Comparison of ENCODE assay signal across 21 cellular contexts in genomic region chr3:114509756-114510155, GRCh38.
"Had no signal": no experiment of that assay in that cellular context is flagged by ENCODE, and none has a peak within 500 bp of the region (broad histone marks: within the 10 kb centered on the region; RNA-seq: fewer than 3 reads in every experiment).

No MANE protein-coding gene starts in this region.

- DNase-seq: colonic mucosa; effector CD8-positive, alpha-beta T cell; foreskin keratinocyte; hypothalamus; kidney; midbrain; naive thymus-derived CD4-positive, alpha-beta T cell; stimulated activated CD4-positive, alpha-beta T cell treated with anti-CD3 and anti-CD28 coated beads, Interleukin-12 subunit alpha, Interleukin-12 subunit beta, amount 100 ng/mL, for 4 hours; stimulated activated CD4-positive, alpha-beta T cell treated with anti-CD3 and anti-CD28 coated beads, Interleukin-1b, Interleukin-23, amount 100 ng/mL, for 48 hours; stimulated activated CD4-positive, alpha-beta T cell treated with anti-CD3 and anti-CD28 coated beads, Interleukin-4, amount 100 ng/mL, for 1 hour; stimulated activated CD8-positive, alpha-beta memory T cell treated with anti-CD3 and anti-CD28 coated beads, Interleukin-4, amount 100 ng/mL, for 48 hours; stimulated activated naive CD4-positive, alpha-beta T cell; stimulated activated naive CD8-positive, alpha-beta T cell treated with anti-CD3 and anti-CD28 coated beads, Interleukin-15, amount 100 ng/mL, for 72 hours; transverse colon had no signal

- H3K4me2 ChIP-seq: neural progenitor cell, smooth muscle cell had no signal

- H2AFZ ChIP-seq: neural progenitor cell, parathyroid adenoma had no signal

- H3K79me2 ChIP-seq: parathyroid adenoma had no signal

- H3K36me3 ChIP-seq: colonic mucosa, esophagus muscularis mucosa, neural progenitor cell, right atrium auricular region, suprapubic skin, transverse colon had no signal

- ATAC-seq: foreskin keratinocyte; naive thymus-derived CD4-positive, alpha-beta T cell; stimulated activated naive CD8-positive, alpha-beta T cell treated with anti-CD3 and anti-CD28 coated beads, Interleukin-15, amount 100 ng/mL, for 72 hours had no signal

- H3K4me1 ChIP-seq: colonic mucosa, foreskin keratinocyte, neural progenitor cell, parathyroid adenoma, suprapubic skin, transverse colon had no signal

- H3K9ac ChIP-seq: neural progenitor cell, parathyroid adenoma had no signal

- H3K9me3 ChIP-seq: colonic mucosa, esophagus muscularis mucosa, right atrium auricular region, suprapubic skin, transverse colon had no signal

- H3K4me3 ChIP-seq: colonic mucosa, esophagus muscularis mucosa, lung, neural progenitor cell, right atrium auricular region, smooth muscle cell, suprapubic skin, transverse colon had no signal

- H3K27ac ChIP-seq: colonic mucosa, esophagus muscularis mucosa, foreskin keratinocyte, neural progenitor cell, parathyroid adenoma, suprapubic skin, transverse colon had no signal

- H3K27me3 ChIP-seq: colonic mucosa, esophagus muscularis mucosa, foreskin keratinocyte, neural progenitor cell, right atrium auricular region, suprapubic skin, transverse colon had no signal
